7 cellular contexts compared by ENCODE assay signal in the genomic region with DNA sequence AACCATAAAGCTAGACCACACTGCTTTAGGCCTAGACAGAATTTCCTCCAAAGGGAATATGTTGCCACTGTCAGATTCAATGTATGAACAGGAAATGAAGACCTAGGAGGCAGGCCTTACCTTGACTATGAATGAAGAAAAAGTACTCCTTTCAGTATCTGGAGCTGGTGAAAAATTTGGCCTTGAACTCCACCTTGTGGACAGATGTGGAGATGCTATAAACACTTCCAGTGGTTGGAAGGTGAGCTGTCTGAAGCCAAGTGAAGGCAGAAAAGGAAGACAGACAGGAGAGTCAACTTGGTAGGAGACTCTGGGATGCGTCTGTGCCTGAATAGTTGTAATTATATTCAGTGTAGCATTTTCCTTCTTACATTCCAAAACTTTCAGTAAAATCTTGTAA. TPM values are rescaled to one million over a fixed set of nuclear protein-coding genes. Genes with fewer than 3 reads are reported as not detected.
A peak's percentile ranks its signal among the peaks of the same experiment; 100 is the strongest.
DNase-seq lines count a peak whose midpoint lies in the region; ATAC-seq and TF ChIP-seq lines count a peak whose summit lies in the region.

No MANE protein-coding gene starts in this region.

- no peaks in the 10 kb centered on the region for H3K9me3 ChIP-seq in sigmoid colon

- 45 to 73% methylated on average over 1 of the region's 1 CpG for WGBS in sigmoid colon, 2 donors

- H3K4me1 Mint-ChIP-seq in activated T-helper 1 cell treated with anti-CD3 and anti-CD28 coated beads, Interleukin-12 subunit alpha, Interleukin-12 subunit beta, Interleukin-2, Interleukin-4 antibody, amounts not matched to agents 30 ng/mL and 10 ng/mL and 1 ng/mL, durations not matched to agents 14 hours and 24 hours and 36 hours (ENCODE audit: low read depth) = peaks cover 10% of the 10 kb centered on the region

- peaks cover 2% of the 10 kb centered on the region for H3K36me3 Mint-ChIP-seq in activated T-helper 1 cell treated with anti-CD3 and anti-CD28 coated beads, Interleukin-12 subunit alpha, Interleukin-12 subunit beta, Interleukin-2, Interleukin-4 antibody, amounts not matched to agents 30 ng/mL and 10 ng/mL and 1 ng/mL, durations not matched to agents 14 hours and 24 hours and 36 hours (ENCODE audit: low read depth)

- no peak overlapping the region for H3K4me3 Mint-ChIP-seq in activated T-helper 1 cell treated with anti-CD3 and anti-CD28 coated beads, Interleukin-12 subunit alpha, Interleukin-12 subunit beta, Interleukin-2, Interleukin-4 antibody, amounts not matched to agents 30 ng/mL and 10 ng/mL and 1 ng/mL, durations not matched to agents 14 hours and 24 hours and 36 hours

- H3K27ac ChIP-seq in sigmoid colon = no peak overlapping the region

- no peaks in the 10 kb centered on the region for H3K27me3 Mint-ChIP-seq in activated T-helper 1 cell treated with anti-CD3 and anti-CD28 coated beads, Interleukin-12 subunit alpha, Interleukin-12 subunit beta, Interleukin-2, Interleukin-4 antibody, amounts not matched to agents 30 ng/mL and 10 ng/mL and 1 ng/mL, durations not matched to agents 14 hours and 24 hours and 36 hours (ENCODE audit: insufficient read depth)

- no peaks in the 10 kb centered on the region for H3K4me1 ChIP-seq in sigmoid colon

- TF ChIP-seq EP300 in sigmoid colon (IDR thresholded peaks at IDR 0.05) = no peak

- peak; percentile 49 for DNase-seq in EH (ENCODE audit: low read depth)
- DNase-seq in NCI-H69 (lab: John Stamatoyannopoulos, UW) = peak; percentile 44
- peak; percentile 22 for DNase-seq in activated T-helper 1 cell treated with anti-CD3 and anti-CD28 coated beads, Interleukin-12 subunit alpha, Interleukin-12 subunit beta, Interleukin-2, Interleukin-4 antibody, amounts not matched to agents 30 ng/mL and 10 ng/mL and 1 ng/mL, durations not matched to agents 14 hours and 24 hours and 36 hours (ENCODE audit: low spot score)
- peak in 25 of 42 donors; percentile 4 to 65 (median 34) for DNase-seq in head of caudate nucleus
- no peak for DNase-seq in sigmoid colon

- ATAC-seq in GM19395 (IDR thresholded peaks at IDR 0.05; ENCODE audit: unreplicated experiment) (peak; percentile 96), HG03354 (IDR thresholded peaks at IDR 0.05; ENCODE audit: poor library complexity, severe bottlenecking, unreplicated experiment) (peak; percentile 96)

- H3K27ac Mint-ChIP-seq in activated T-helper 1 cell treated with anti-CD3 and anti-CD28 coated beads, Interleukin-12 subunit alpha, Interleukin-12 subunit beta, Interleukin-2, Interleukin-4 antibody, amounts not matched to agents 30 ng/mL and 10 ng/mL and 1 ng/mL, durations not matched to agents 14 hours and 24 hours and 36 hours = no peak overlapping the region

- TF ChIP-seq CTCF in sigmoid colon (IDR thresholded peaks at IDR 0.05) = peak in 3 of 4 experiments; percentile 18 to 50 (median 37)

- peaks cover 0 to 12% (median 0%) of the 10 kb centered on the region in 4 donors for H3K36me3 ChIP-seq in sigmoid colon

- intact Hi-C loops in activated T-helper 1 cell treated with anti-CD3 and anti-CD28 coated beads, Interleukin-12 subunit alpha, Interleukin-12 subunit beta, Interleukin-2, Interleukin-4 antibody, amounts not matched to agents 30 ng/mL and 10 ng/mL and 1 ng/mL, durations not matched to agents 14 hours and 24 hours and 36 hours (cut with micrococcal nuclease) = loop anchor here (1.0 to 5.0 kb wide), 3 partner anchors 175 to 696 kb away; no protein-coding TSS in a partner anchor
- intact Hi-C loops in head of caudate nucleus (cut with DNase I) = no loop called here
- intact Hi-C loops in sigmoid colon (cut with DNase I) = loop anchor here (1.0 kb wide), 1 partner anchor 174 kb away; no protein-coding TSS in a partner anchor

- H3K4me3 ChIP-seq in sigmoid colon = no peak overlapping the region

- no peaks in the 10 kb centered on the region for H3K9me3 Mint-ChIP-seq in activated T-helper 1 cell treated with anti-CD3 and anti-CD28 coated beads, Interleukin-12 subunit alpha, Interleukin-12 subunit beta, Interleukin-2, Interleukin-4 antibody, amounts not matched to agents 30 ng/mL and 10 ng/mL and 1 ng/mL, durations not matched to agents 14 hours and 24 hours and 36 hours

- H3K27me3 ChIP-seq in sigmoid colon = no peaks in the 10 kb centered on the region

- TF ChIP-seq POLR2A in sigmoid colon (IDR thresholded peaks at IDR 0.05) = no peak

RNA-seq across cellular contexts. Expression of gene SPIN3, which starts 17.2 kb away (rescaled TPM):
- total RNA-seq in activated T-helper 1 cell treated with anti-CD3 and anti-CD28 coated beads, Interleukin-12 subunit alpha, Interleukin-12 subunit beta, Interleukin-2, Interleukin-4 antibody, amounts not matched to agents 30 ng/mL and 10 ng/mL and 1 ng/mL, durations not matched to agents 14 hours and 24 hours and 36 hours = 9.4 and 9.6 TPM in 2 replicates
- total RNA-seq in sigmoid colon = 10 to 100 TPM in 1 of 4 donors, 1 to 10 TPM in 3; 6.5 to 16.9 (median 9.3) TPM
- 1 to 10 TPM; 1.6 to 4.2 (median 3.8) TPM for polyA plus RNA-seq in sigmoid colon
